8 cellular contexts compared by ENCODE assay signal in the genomic region with DNA sequence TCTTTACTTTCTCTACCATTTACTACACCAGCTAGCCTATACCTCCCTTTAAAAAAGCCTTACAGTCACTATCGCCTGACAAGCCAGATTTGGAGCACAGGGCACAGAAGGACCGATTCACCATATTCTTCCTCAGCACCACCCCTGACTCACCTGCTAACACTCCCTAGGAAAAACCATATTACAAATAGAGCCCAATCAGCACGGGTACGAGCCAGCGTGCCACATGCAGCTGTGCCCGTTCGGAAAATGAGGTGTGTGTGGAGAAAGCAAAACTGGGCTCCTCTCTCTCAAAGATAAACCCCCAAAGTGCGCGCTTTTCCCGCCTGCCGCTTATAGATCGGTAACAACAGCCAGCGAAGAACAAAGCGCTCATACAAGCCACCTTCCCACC. TPM values are rescaled to one million over a fixed set of nuclear protein-coding genes. Genes with fewer than 3 reads are reported as not detected.
DNase-seq lines count a peak whose midpoint lies in the region; ATAC-seq and TF ChIP-seq lines count a peak whose summit lies in the region.

No MANE protein-coding gene starts in this region.

- H3K4me1 ChIP-seq in RWPE2 (ENCODE audit: insufficient read depth, poor library complexity, severe bottlenecking), result peaks cover 26% of the 10 kb centered on the region
- no peaks in the 10 kb centered on the region for H3K4me1 ChIP-seq in esophagus (ENCODE audit: control insufficient read depth in 2 of 2, insufficient read depth in 2 of 2, low read length in 1 of 2)
- peaks cover 22% of the 10 kb centered on the region for H3K4me1 ChIP-seq in osteoblast (ENCODE audit: insufficient read depth, low read length)

- peaks cover 52% of the 10 kb centered on the region for H3K36me3 ChIP-seq in RWPE2 (ENCODE audit: low read depth)
- peaks cover 3% of the 10 kb centered on the region in 2 donors for H3K36me3 ChIP-seq in esophagus (ENCODE audit: control insufficient read depth in 2 of 2, insufficient read depth in 2 of 2, low read length in 1 of 2)
- peaks cover 42% of the 10 kb centered on the region for H3K36me3 ChIP-seq in osteoblast (ENCODE audit: insufficient read depth, low read length)

- DNase-seq in NOMO-1 treated with DMSO at 0.1 percent for 48 hours (lab: John Stamatoyannopoulos, UW; ENCODE audit: unreplicated experiment) (peak; percentile 7), NOMO-1 treated with dmso at 0.1 percent for 144 hours (lab: John Stamatoyannopoulos, UW; ENCODE audit: unreplicated experiment) (no peak), RWPE2 (ENCODE audit: low spot score) (no peak), osteoblast (ENCODE audit: insufficient read length, low spot score, missing footprints) (no peak), T1000 (lab: John Stamatoyannopoulos, UW) (no peak)

- peaks cover 57% of the 10 kb centered on the region for H4K20me1 ChIP-seq in osteoblast (ENCODE audit: insufficient read depth, low read length)

- H3K27ac ChIP-seq in RWPE2 (ENCODE audit: poor library complexity, severe bottlenecking), result peak overlapping the region; percentile 92
- H3K27ac ChIP-seq in esophagus (ENCODE audit: low read depth in 2 of 2, low read length in 1 of 2), result peak overlapping the region; percentile 100
- peak overlapping the region; percentile 98 for H3K27ac ChIP-seq in osteoblast (ENCODE audit: low read depth, low read length)

- ATAC-seq in RWPE2 (ENCODE audit: low read depth) (no peak), HG02852 (IDR thresholded peaks at IDR 0.05; ENCODE audit: unreplicated experiment) (no peak), GM18868 (IDR thresholded peaks at IDR 0.05; ENCODE audit: unreplicated experiment) (no peak)

- H3K79me2 ChIP-seq in osteoblast (ENCODE audit: insufficient read depth, low read length), result peaks cover 62% of the 10 kb centered on the region

- H3K27me3 ChIP-seq in RWPE2 (ENCODE audit: insufficient read depth, poor library complexity, severe bottlenecking), result no peaks in the 10 kb centered on the region
- no peaks in the 10 kb centered on the region for H3K27me3 ChIP-seq in esophagus (ENCODE audit: control insufficient read depth in 1 of 2, insufficient read depth in 2 of 2, low read length in 2 of 2)
- H3K27me3 ChIP-seq in osteoblast (ENCODE audit: insufficient read depth, low read length), result no peaks in the 10 kb centered on the region

- H3K4me2 ChIP-seq in osteoblast (ENCODE audit: insufficient read depth, low read length), result peak overlapping the region; percentile 100

- H3K4me3 ChIP-seq in RWPE2 (ENCODE audit: severe bottlenecking) (peak overlapping the region; percentile 94), esophagus (ENCODE audit: low read depth in 1 of 2, low read length in 2 of 2) (peak overlapping the region; percentile 69 to 98), osteoblast (ENCODE audit: insufficient read depth, low read length) (peak overlapping the region; percentile 100)

- no peak overlapping the region for H2AFZ ChIP-seq in osteoblast (ENCODE audit: low read length)

- 0 to 1% methylated on average over 14 of the region's 14 CpGs for WGBS in esophagus, 2 donors

- TF ChIP-seq CTCF in RWPE2 (IDR thresholded peaks at IDR 0.05; ENCODE audit: poor library complexity, severe bottlenecking) (no peak), osteoblast (IDR thresholded peaks at IDR 0.05; ENCODE audit: extremely low read depth, low read depth, low read length) (no peak)

- no peaks in the 10 kb centered on the region for H3K9me3 ChIP-seq in RWPE2 (ENCODE audit: severe bottlenecking)
- no peaks in the 10 kb centered on the region for H3K9me3 ChIP-seq in esophagus (ENCODE audit: control insufficient read depth in 2 of 2, insufficient read depth in 1 of 2, low read depth in 1 of 2, low read length in 1 of 2)
- H3K9me3 ChIP-seq in osteoblast (ENCODE audit: low read depth, low read length), result no peaks in the 10 kb centered on the region

RNA-seq across cellular contexts. Expression of a gene that starts 1.2 kb away (rescaled TPM):
- 10 to 100 TPM; 34.2 to 56.3 TPM for polyA plus RNA-seq in esophagus
- total RNA-seq in osteoblast, result 59.4 and 59.8 TPM in 2 replicates

RNA-seq across cellular contexts. Expression of a gene that starts 47.9 kb away (rescaled TPM):
- polyA plus RNA-seq in esophagus, result 10 to 100 TPM; 26.2 to 47.7 TPM
- 117 and 146 TPM in 2 replicates for total RNA-seq in osteoblast
